Comparison of ENCODE assay signal across 1 cellular context in genomic region chr7:28355553-28356319, GRCh38.
A peak's percentile ranks its signal among the peaks of the same experiment; 100 is the strongest.
TF ChIP-seq lines count a peak whose summit lies in the region.

No MANE protein-coding gene starts in this region.

TF ChIP-seq in HEK293, 187 proteins besides CTCF, POLR2A, EP300 and RAD21 (continued from another document and continues in another):
- no peak for TF ChIP-seq ZNF19 (tag by site-specific recombination; IDR thresholded peaks at IDR 0.05; ENCODE audit: low read depth)
- TF ChIP-seq SP7 (tag by site-specific recombination; IDR thresholded peaks at IDR 0.05), result peak; percentile 98
- TF ChIP-seq, protein P1, sequence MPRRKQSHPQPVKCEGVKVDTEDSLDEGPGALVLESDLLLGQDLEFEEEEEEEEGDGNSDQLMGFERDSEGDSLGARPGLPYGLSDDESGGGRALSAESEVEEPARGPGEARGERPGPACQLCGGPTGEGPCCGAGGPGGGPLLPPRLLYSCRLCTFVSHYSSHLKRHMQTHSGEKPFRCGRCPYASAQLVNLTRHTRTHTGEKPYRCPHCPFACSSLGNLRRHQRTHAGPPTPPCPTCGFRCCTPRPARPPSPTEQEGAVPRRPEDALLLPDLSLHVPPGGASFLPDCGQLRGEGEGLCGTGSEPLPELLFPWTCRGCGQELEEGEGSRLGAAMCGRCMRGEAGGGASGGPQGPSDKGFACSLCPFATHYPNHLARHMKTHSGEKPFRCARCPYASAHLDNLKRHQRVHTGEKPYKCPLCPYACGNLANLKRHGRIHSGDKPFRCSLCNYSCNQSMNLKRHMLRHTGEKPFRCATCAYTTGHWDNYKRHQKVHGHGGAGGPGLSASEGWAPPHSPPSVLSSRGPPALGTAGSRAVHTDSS (tag by site-specific recombination; IDR thresholded peaks at IDR 0.05), result no peak
- TF ChIP-seq RBAK (tag by site-specific recombination; IDR thresholded peaks at IDR 0.05), result no peak
- TF ChIP-seq ZNF266 (tag by site-specific recombination; IDR thresholded peaks at IDR 0.05; ENCODE audit: low read depth), result no peak
- TF ChIP-seq ZNF24 (tag by site-specific recombination; IDR thresholded peaks at IDR 0.05), result peak; percentile 91
- TF ChIP-seq ZNF175 (tag by site-specific recombination; IDR thresholded peaks at IDR 0.05), result no peak
- no peak; the same call in none of the 2 replicates for TF ChIP-seq BCL11A (tag by site-specific recombination; IDR thresholded peaks at IDR 0.05; ENCODE audit: low read depth)
- TF ChIP-seq ZBTB21 (tag by site-specific recombination; IDR thresholded peaks at IDR 0.05), result no peak
- TF ChIP-seq WT1 (tag by site-specific recombination; IDR thresholded peaks at IDR 0.05), result peak; percentile 86
- no peak for TF ChIP-seq HOXA7 (CRISPR knock-in tag; IDR thresholded peaks at IDR 0.05; ENCODE audit: borderline replicate concordance)
- TF ChIP-seq ZNF341 (tag by site-specific recombination; IDR thresholded peaks at IDR 0.05; ENCODE audit: low read depth), result no peak
- no peak for TF ChIP-seq ZNF701 (tag by site-specific recombination; IDR thresholded peaks at IDR 0.05)
- no peak for TF ChIP-seq ZNF664 (tag by site-specific recombination; IDR thresholded peaks at IDR 0.05)
- no peak for TF ChIP-seq GFI1B (tag by site-specific recombination; IDR thresholded peaks at IDR 0.05)
- no peak for TF ChIP-seq ZFP37 (tag by site-specific recombination; IDR thresholded peaks at IDR 0.05)
- TF ChIP-seq GLIS1 (tag by site-specific recombination; IDR thresholded peaks at IDR 0.05), result 0 out of 2 replicates have a peak, but pooled peaks have one; percentile 43
- no peak for TF ChIP-seq ZBTB6 (tag by site-specific recombination; IDR thresholded peaks at IDR 0.05)
- no peak for TF ChIP-seq ZNF501 (tag by site-specific recombination; IDR thresholded peaks at IDR 0.05)
- TF ChIP-seq SALL2 (tag by site-specific recombination; IDR thresholded peaks at IDR 0.05; ENCODE audit: borderline replicate concordance), result no peak
- TF ChIP-seq ZNF785 (tag by site-specific recombination; IDR thresholded peaks at IDR 0.05), result no peak
- TF ChIP-seq TRIM28 (IDR thresholded peaks at IDR 0.05; ENCODE audit: borderline replicate concordance, low read length), result no peak; the same call in 1 of the 2 replicates
- no peak for TF ChIP-seq ZNF248 (tag by site-specific recombination; IDR thresholded peaks at IDR 0.05)
- TF ChIP-seq ZNF792 (tag by site-specific recombination; IDR thresholded peaks at IDR 0.05), result no peak
- TF ChIP-seq ZNF174 (tag by site-specific recombination; IDR thresholded peaks at IDR 0.05), result no peak
- no peak for TF ChIP-seq ZFHX2 (tag by site-specific recombination; conservative IDR thresholded peaks at IDR 0.05)
- no peak for TF ChIP-seq ZNF18 (tag by site-specific recombination; IDR thresholded peaks at IDR 0.05)
- TF ChIP-seq ZNF148 (tag by site-specific recombination; IDR thresholded peaks at IDR 0.05; ENCODE audit: borderline replicate concordance), result no peak
- TF ChIP-seq ZBTB20 (tag by site-specific recombination; IDR thresholded peaks at IDR 0.05), result no peak
- TF ChIP-seq MZF1 (tag by site-specific recombination; IDR thresholded peaks at IDR 0.05; ENCODE audit: borderline replicate concordance), result no peak
- no peak for TF ChIP-seq ZNF324 (tag by site-specific recombination; IDR thresholded peaks at IDR 0.05)
- 0 out of 2 replicates have a peak, but pooled peaks have one; percentile 10 for TF ChIP-seq SP2 (tag by site-specific recombination; IDR thresholded peaks at IDR 0.05)
- no peak for TF ChIP-seq BCL11B (tag by site-specific recombination; IDR thresholded peaks at IDR 0.05; ENCODE audit: low read depth)
- TF ChIP-seq ZNF76 (tag by site-specific recombination; IDR thresholded peaks at IDR 0.05; ENCODE audit: borderline replicate concordance, low read depth), result no peak; the same call in 1 of the 2 replicates
- TF ChIP-seq ZBTB17 (tag by site-specific recombination; IDR thresholded peaks at IDR 0.05), result peak; percentile 73
- no peak for TF ChIP-seq ZNF707 (tag by site-specific recombination; IDR thresholded peaks at IDR 0.05)
- no peak for TF ChIP-seq ZNF561 (tag by site-specific recombination; IDR thresholded peaks at IDR 0.05; ENCODE audit: borderline replicate concordance)
- TF ChIP-seq KLF8 (tag by site-specific recombination; IDR thresholded peaks at IDR 0.05), result peak; percentile 17; the same call in 1 of the 2 replicates
- TF ChIP-seq ZFP3 (tag by site-specific recombination; IDR thresholded peaks at IDR 0.05; ENCODE audit: low read depth), result no peak
- TF ChIP-seq, protein P2, sequence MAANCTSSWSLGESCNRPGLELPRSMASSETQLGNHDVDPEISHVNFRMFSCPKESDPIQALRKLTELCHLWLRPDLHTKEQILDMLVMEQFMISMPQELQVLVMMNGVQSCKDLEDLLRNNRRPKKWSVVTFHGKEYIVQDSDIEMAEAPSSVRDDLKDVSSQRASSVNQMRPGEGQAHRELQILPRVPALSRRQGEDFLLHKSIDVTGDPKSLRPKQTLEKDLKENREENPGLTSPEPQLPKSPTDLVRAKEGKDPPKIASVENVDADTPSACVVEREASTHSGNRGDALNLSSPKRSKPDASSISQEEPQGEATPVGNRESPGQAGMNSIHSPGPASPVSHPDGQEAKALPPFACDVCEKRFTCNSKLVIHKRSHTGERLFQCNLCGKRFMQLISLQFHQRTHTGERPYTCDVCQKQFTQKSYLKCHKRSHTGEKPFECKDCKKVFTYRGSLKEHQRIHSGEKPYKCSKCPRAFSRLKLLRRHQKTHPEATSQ (tag by site-specific recombination; IDR thresholded peaks at IDR 0.05), result no peak
- TF ChIP-seq ZFP41 (tag by site-specific recombination; IDR thresholded peaks at IDR 0.05; ENCODE audit: borderline replicate concordance), result no peak
- no peak for TF ChIP-seq ZBTB48 (tag by site-specific recombination; IDR thresholded peaks at IDR 0.05)
- no peak for TF ChIP-seq ZNF366 (tag by site-specific recombination; conservative IDR thresholded peaks at IDR 0.05)
- peak; percentile 42; the same call in 1 of the 2 replicates for TF ChIP-seq KLF10 (tag by site-specific recombination; IDR thresholded peaks at IDR 0.05)
- no peak for TF ChIP-seq GLIS2 (tag by site-specific recombination; IDR thresholded peaks at IDR 0.05)
- TF ChIP-seq ZNF223 (tag by site-specific recombination; IDR thresholded peaks at IDR 0.05), result no peak
- TF ChIP-seq ZNF10 (tag by site-specific recombination; IDR thresholded peaks at IDR 0.05), result peak; percentile 94
- TF ChIP-seq ZNF398 (tag by site-specific recombination; IDR thresholded peaks at IDR 0.05), result no peak
- TF ChIP-seq IKZF3 (tag by site-specific recombination; IDR thresholded peaks at IDR 0.05), result no peak
- TF ChIP-seq, protein P3, sequence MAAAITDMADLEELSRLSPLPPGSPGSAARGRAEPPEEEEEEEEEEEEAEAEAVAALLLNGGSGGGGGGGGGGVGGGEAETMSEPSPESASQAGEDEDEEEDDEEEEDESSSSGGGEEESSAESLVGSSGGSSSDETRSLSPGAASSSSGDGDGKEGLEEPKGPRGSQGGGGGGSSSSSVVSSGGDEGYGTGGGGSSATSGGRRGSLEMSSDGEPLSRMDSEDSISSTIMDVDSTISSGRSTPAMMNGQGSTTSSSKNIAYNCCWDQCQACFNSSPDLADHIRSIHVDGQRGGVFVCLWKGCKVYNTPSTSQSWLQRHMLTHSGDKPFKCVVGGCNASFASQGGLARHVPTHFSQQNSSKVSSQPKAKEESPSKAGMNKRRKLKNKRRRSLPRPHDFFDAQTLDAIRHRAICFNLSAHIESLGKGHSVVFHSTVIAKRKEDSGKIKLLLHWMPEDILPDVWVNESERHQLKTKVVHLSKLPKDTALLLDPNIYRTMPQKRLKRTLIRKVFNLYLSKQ (tag by site-specific recombination; IDR thresholded peaks at IDR 0.05; ENCODE audit: borderline replicate concordance), result no peak
- peak; percentile 44 for TF ChIP-seq ZNF2 (tag by site-specific recombination; IDR thresholded peaks at IDR 0.05)
- no peak for TF ChIP-seq ZNF48 (tag by site-specific recombination; IDR thresholded peaks at IDR 0.05)
- no peak for TF ChIP-seq ZNF292 (tag by site-specific recombination; IDR thresholded peaks at IDR 0.05; ENCODE audit: borderline replicate concordance, low read depth)
- no peak for TF ChIP-seq ZNF354C (tag by site-specific recombination; IDR thresholded peaks at IDR 0.05; ENCODE audit: borderline replicate concordance, low read depth)
- TF ChIP-seq ZNF140 (tag by site-specific recombination; IDR thresholded peaks at IDR 0.05), result no peak
- TF ChIP-seq ZNF155 (tag by site-specific recombination; IDR thresholded peaks at IDR 0.05), result no peak
- TF ChIP-seq, protein P4, sequence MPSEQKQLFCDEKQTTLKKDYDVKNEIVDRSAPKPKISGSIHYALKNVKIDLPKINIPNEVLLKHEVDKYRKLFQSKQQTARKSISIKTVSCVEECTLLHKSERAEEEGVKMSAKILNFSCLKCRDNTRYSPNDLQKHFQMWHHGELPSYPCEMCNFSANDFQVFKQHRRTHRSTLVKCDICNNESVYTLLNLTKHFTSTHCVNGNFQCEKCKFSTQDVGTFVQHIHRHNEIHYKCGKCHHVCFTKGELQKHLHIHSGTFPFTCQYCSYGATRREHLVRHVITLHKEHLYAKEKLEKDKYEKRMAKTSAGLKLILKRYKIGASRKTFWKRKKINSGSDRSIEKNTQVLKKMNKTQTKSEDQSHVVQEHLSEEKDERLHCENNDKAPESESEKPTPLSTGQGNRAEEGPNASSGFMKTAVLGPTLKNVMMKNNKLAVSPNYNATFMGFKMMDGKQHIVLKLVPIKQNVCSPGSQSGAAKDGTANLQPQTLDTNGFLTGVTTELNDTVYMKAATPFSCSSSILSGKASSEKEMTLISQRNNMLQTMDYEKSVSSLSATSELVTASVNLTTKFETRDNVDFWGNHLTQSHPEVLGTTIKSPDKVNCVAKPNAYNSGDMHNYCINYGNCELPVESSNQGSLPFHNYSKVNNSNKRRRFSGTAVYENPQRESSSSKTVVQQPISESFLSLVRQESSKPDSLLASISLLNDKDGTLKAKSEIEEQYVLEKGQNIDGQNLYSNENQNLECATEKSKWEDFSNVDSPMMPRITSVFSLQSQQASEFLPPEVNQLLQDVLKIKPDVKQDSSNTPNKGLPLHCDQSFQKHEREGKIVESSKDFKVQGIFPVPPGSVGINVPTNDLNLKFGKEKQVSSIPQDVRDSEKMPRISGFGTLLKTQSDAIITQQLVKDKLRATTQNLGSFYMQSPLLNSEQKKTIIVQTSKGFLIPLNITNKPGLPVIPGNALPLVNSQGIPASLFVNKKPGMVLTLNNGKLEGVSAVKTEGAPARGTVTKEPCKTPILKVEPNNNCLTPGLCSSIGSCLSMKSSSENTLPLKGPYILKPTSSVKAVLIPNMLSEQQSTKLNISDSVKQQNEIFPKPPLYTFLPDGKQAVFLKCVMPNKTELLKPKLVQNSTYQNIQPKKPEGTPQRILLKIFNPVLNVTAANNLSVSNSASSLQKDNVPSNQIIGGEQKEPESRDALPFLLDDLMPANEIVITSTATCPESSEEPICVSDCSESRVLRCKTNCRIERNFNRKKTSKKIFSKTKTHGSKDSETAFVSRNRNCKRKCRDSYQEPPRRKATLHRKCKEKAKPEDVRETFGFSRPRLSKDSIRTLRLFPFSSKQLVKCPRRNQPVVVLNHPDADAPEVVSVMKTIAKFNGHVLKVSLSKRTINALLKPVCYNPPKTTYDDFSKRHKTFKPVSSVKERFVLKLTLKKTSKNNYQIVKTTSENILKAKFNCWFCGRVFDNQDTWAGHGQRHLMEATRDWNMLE (tag by site-specific recombination; conservative IDR thresholded peaks at IDR 0.05; ENCODE audit: low read depth), result no peak
- no peak for TF ChIP-seq ZNF138 (tag by site-specific recombination; IDR thresholded peaks at IDR 0.05; ENCODE audit: borderline replicate concordance)
